ENCODE assay signal across 4 cellular contexts in genomic region chr17:43999024-43999423, GRCh38.
TF ChIP-seq lines count a peak whose summit lies in the region.

No MANE protein-coding gene starts in this region.

TF ChIP-seq in SK-N-SH, 30 proteins besides CTCF, POLR2A, EP300 and RAD21:
- no peak for TF ChIP-seq RFX5 (IDR thresholded peaks at IDR 0.05; ENCODE audit: low read length)
- no peak for TF ChIP-seq CHD2 (IDR thresholded peaks at IDR 0.05; ENCODE audit: low read length, partially characterized antibody)
- no peak for TF ChIP-seq GABPA (IDR thresholded peaks at IDR 0.05; ENCODE audit: low read depth)
- no peak for TF ChIP-seq REST (IDR thresholded peaks at IDR 0.05; ENCODE audit: low read depth, low read length)
- no peak for TF ChIP-seq POLR2AphosphoS5 (IDR thresholded peaks at IDR 0.05; ENCODE audit: low read depth, low read length)
- no peak for TF ChIP-seq RCOR1 (IDR thresholded peaks at IDR 0.05; ENCODE audit: low read length)

TF ChIP-seq in SK-N-SH treated with all-trans-retinoic acid at 6 μM for 48 hours, 23 proteins besides CTCF, POLR2A, EP300 and RAD21:
- TF ChIP-seq ZC3H10 (CRISPR knock-in tag; IDR thresholded peaks at IDR 0.05): no peak
- TF ChIP-seq TOX (CRISPR knock-in tag; IDR thresholded peaks at IDR 0.05; ENCODE audit: borderline replicate concordance): no peak
- TF ChIP-seq TCF4 (CRISPR knock-in tag; IDR thresholded peaks at IDR 0.05; ENCODE audit: borderline replicate concordance): no peak
- TF ChIP-seq CSRNP3 (CRISPR knock-in tag; IDR thresholded peaks at IDR 0.05): no peak
- no peak for TF ChIP-seq PATZ1 (CRISPR knock-in tag; IDR thresholded peaks at IDR 0.05; ENCODE audit: borderline replicate concordance)

TF ChIP-seq in K562, 482 proteins besides CTCF, POLR2A, EP300 and RAD21:
- no peak for TF ChIP-seq DDX20 (tag; IDR thresholded peaks at IDR 0.05; ENCODE audit: low read depth)
- TF ChIP-seq TFE3 (CRISPR knock-in tag; IDR thresholded peaks at IDR 0.05): no peak
- no peak for TF ChIP-seq ZNF785 (CRISPR knock-in tag; IDR thresholded peaks at IDR 0.05)
- 0 out of 2 replicates have a peak, but pooled peaks have one; percentile 2 for TF ChIP-seq NFIC (IDR thresholded peaks at IDR 0.05)
- no peak for TF ChIP-seq MAZ (CRISPR knock-in tag; conservative IDR thresholded peaks at IDR 0.05 in 1 of 2, IDR thresholded peaks at IDR 0.05 in 1 of 2)

TF ChIP-seq in liver, 16 proteins besides CTCF, POLR2A, EP300 and RAD21:
- TF ChIP-seq HNF4A (conservative IDR thresholded peaks at IDR 0.05) (no peak), RXRA (IDR thresholded peaks at IDR 0.05) (peak in 1 of 2 donors; percentile 31), SP1 (IDR thresholded peaks at IDR 0.05) (peak; percentile 21), EGR1 (IDR thresholded peaks at IDR 0.05; ENCODE audit: low read depth in 2 of 2) (no peak)
TF ChIP-seq in liver: peak in this region for 2.
